In genomic region chr17:4771519-4772234, GRCh38 we compare ENCODE assay signal across 14 cellular contexts. TPM values are rescaled to one million over a fixed set of nuclear protein-coding genes. Genes with fewer than 3 reads are reported as not detected.
DNase-seq lines count a peak whose midpoint lies in the region; ATAC-seq and TF ChIP-seq lines count a peak whose summit lies in the region.
"Had no signal": no experiment of that assay in that cellular context is flagged by ENCODE, and none has a peak within 500 bp of the region (broad histone marks: within the 10 kb centered on the region; RNA-seq: fewer than 3 reads in every experiment).

A gene with protein sequence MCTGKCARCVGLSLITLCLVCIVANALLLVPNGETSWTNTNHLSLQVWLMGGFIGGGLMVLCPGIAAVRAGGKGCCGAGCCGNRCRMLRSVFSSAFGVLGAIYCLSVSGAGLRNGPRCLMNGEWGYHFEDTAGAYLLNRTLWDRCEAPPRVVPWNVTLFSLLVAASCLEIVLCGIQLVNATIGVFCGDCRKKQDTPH (plus strand): TSS chr17:4771886. CDS start chr17:4771923, 37 bp downstream.

- CTCF ChIA-PET in PC-3 (lab: Charles Lee): no interaction called here

- H3K4me2 ChIP-seq in DND-41 (ENCODE audit: insufficient read depth, low read length) (no peak within 1 kb of the TSS), PC-3 (ENCODE audit: low read length) (peak within 1 kb of the TSS; percentile 41; the same call in 1 of the 2 replicates)

- peak; percentile 41 for DNase-seq in A172 (ENCODE audit: low spot score)
- peak; percentile 41 for DNase-seq in DND-41
- peak; percentile 28 for DNase-seq in PC-3
- no peak for DNase-seq in NCI-H2196 (lab: John Stamatoyannopoulos, UW; ENCODE audit: unreplicated experiment)
- DNase-seq in BE2C: no peak
- no peak for DNase-seq in SIG-M5 (lab: John Stamatoyannopoulos, UW)
- DNase-seq: activated T-cell treated with anti-CD3 and anti-CD28 coated beads for 4 hours; esophagus squamous epithelium; natural killer cell; stimulated activated naive CD4-positive, alpha-beta T cell had no signal

- H2AFZ ChIP-seq in DND-41 (ENCODE audit: low read depth, low read length) (no peak within 1 kb of the TSS), PC-3 (ENCODE audit: low read length) (peak within 1 kb of the TSS; percentile 63)

- H3K36me3 ChIP-seq in DND-41 (ENCODE audit: insufficient read depth, low read length): no peaks in the 10 kb centered on the region
- H3K36me3 ChIP-seq in PC-3 (ENCODE audit: low read depth, low read length): no peaks in the 10 kb centered on the region
- no peaks in the 10 kb centered on the region for H3K36me3 ChIP-seq in duodenal mucosa (ENCODE audit: control insufficient read depth in 1 of 2, insufficient read depth in 2 of 2, low read length in 2 of 2)
- no peaks in the 10 kb centered on the region for H3K36me3 ChIP-seq in BE2C
- H3K36me3 ChIP-seq: esophagus squamous epithelium had no signal

- H3K4me3 ChIP-seq in DND-41 (ENCODE audit: low read depth in 1 of 2, low read length in 2 of 2) (no peak within 1 kb of the TSS), PC-3 (ENCODE audit: low read length) (0 out of 2 replicates have a peak within 1 kb of the TSS, but pooled peaks have one; percentile 15), duodenal mucosa (ENCODE audit: low read depth in 1 of 2, low read length in 2 of 2) (peak within 1 kb of the TSS; percentile 70 to 71), BE2C (ENCODE audit: low read depth, low read length) (no peak within 1 kb of the TSS)
- H3K4me3 ChIP-seq: esophagus squamous epithelium had no signal

- H3K4me1 ChIP-seq in DND-41 (ENCODE audit: insufficient read depth, low read length) (no peaks in the 10 kb centered on the region), PC-3 (ENCODE audit: insufficient read depth, low read length) (peaks cover 12% of the 10 kb centered on the region), duodenal mucosa (ENCODE audit: control insufficient read depth in 1 of 2, insufficient read depth in 2 of 2, low read length in 2 of 2) (peaks cover 12 to 22% of the 10 kb centered on the region in 2 donors), BE2C (no peaks in the 10 kb centered on the region)
- H3K4me1 ChIP-seq: esophagus squamous epithelium had no signal

- H3K9ac ChIP-seq in DND-41 (ENCODE audit: low read depth, low read length): no peak within 1 kb of the TSS
- no peak within 1 kb of the TSS for H3K9ac ChIP-seq in PC-3 (ENCODE audit: low read length)
- H3K9ac ChIP-seq in duodenal mucosa (ENCODE audit: low read depth in 1 of 2, low read length in 2 of 2): peak within 1 kb of the TSS; percentile 48 to 72

- TF ChIP-seq CTCF in DND-41 (IDR thresholded peaks at IDR 0.05; ENCODE audit: borderline replicate concordance, extremely low read depth, low read length, poor library complexity, severe bottlenecking): no peak
- no peak for TF ChIP-seq CTCF in PC-3 (conservative IDR thresholded peaks at IDR 0.05; ENCODE audit: low read depth, low read length)
- no peak for TF ChIP-seq CTCF in BE2C (IDR thresholded peaks at IDR 0.05; ENCODE audit: low read depth, low read length)

- H3K79me2 ChIP-seq in DND-41 (ENCODE audit: insufficient read depth, low read length) (no peaks in the 10 kb centered on the region), PC-3 (ENCODE audit: low read length) (no peaks in the 10 kb centered on the region)

- intact Hi-C loops in PC-3 (cut with micrococcal nuclease): no loop called here

- ATAC-seq in DND-41 (ENCODE audit: insufficient read depth, low read depth) (peak; percentile 83), PC-3 (peak; percentile 59), GM19351 (IDR thresholded peaks at IDR 0.05; ENCODE audit: unreplicated experiment) (no peak)
- ATAC-seq: natural killer cell had no signal

- H3K27me3 ChIP-seq in DND-41 (ENCODE audit: insufficient read depth, low read length, poor library complexity): peaks cover 5% of the 10 kb centered on the region
- H3K27me3 ChIP-seq in PC-3 (ENCODE audit: low read length): no peaks in the 10 kb centered on the region
- H3K27me3 ChIP-seq in duodenal mucosa (ENCODE audit: control insufficient read depth in 1 of 2, insufficient read depth in 2 of 2, low read length in 2 of 2): no peaks in the 10 kb centered on the region
- H3K27me3 ChIP-seq in BE2C: peaks cover 34% of the 10 kb centered on the region

- H3K27ac ChIP-seq in DND-41 (ENCODE audit: low read length): no peak within 1 kb of the TSS
- H3K27ac ChIP-seq in PC-3 (ENCODE audit: low read length): no peak within 1 kb of the TSS
- peak within 1 kb of the TSS; percentile 74 for H3K27ac ChIP-seq in duodenal mucosa (ENCODE audit: low read depth, low read length)
- H3K27ac ChIP-seq: C4-2B, esophagus squamous epithelium had no signal

- H4K20me1 ChIP-seq in DND-41 (ENCODE audit: insufficient read depth, low read length): no peaks in the 10 kb centered on the region
- no peaks in the 10 kb centered on the region for H4K20me1 ChIP-seq in PC-3 (ENCODE audit: low read length)

- no peaks in the 10 kb centered on the region for H3K9me3 ChIP-seq in DND-41 (ENCODE audit: insufficient read depth, low read length, severe bottlenecking)
- H3K9me3 ChIP-seq in PC-3 (ENCODE audit: low read length): no peaks in the 10 kb centered on the region
- no peaks in the 10 kb centered on the region for H3K9me3 ChIP-seq in duodenal mucosa (ENCODE audit: control insufficient read depth in 1 of 2, low read length in 2 of 2)
- no peaks in the 10 kb centered on the region for H3K9me3 ChIP-seq in BE2C
- H3K9me3 ChIP-seq: esophagus squamous epithelium had no signal

- no peaks in the 10 kb centered on the region for H3F3A ChIP-seq in PC-3 (ENCODE audit: low read length, unreplicated experiment)

- no peaks in the 10 kb centered on the region for H3K9me2 ChIP-seq in PC-3 (replicated peaks; ENCODE audit: low read length)

- BruUV-seq in PC-3 (replicated peaks; lab: Mats Ljungman, UMichigan): no TSS peak

- POLR2A ChIA-PET in PC-3 (lab: Charles Lee; ENCODE audit: unreplicated experiment): interaction anchor here (0.6 kb wide), 1 partner anchor 128 kb away, joined by 4 read pairs; no protein-coding TSS in a partner anchor

RNA-seq across cellular contexts. Expression of the gene that starts here (rescaled TPM):
- total RNA-seq in A172 (2014; rRNA removed; shearing (Covaris generic)): not detected in 2 replicates
- total RNA-seq in PC-3 (2014; rRNA removed): not detected in 2 replicates
- polyA plus RNA-seq in BE2C (2012; ENCODE audit: insufficient read depth, insufficient read length, low read depth): not detected
- total RNA-seq: bronchial epithelial cell, esophagus squamous epithelium, natural killer cell had no signal

Comparison
In these comparisons a context has a peak if more than half of its experiments do, and no peak if none do; other contexts are left out.
1. Peak in DNase-seq in A172; RNA of the gene not detected or under 1 TPM.
2. Peak in DNase-seq, ATAC-seq, H3K4me3 ChIP-seq and H3K4me2 ChIP-seq in PC-3; RNA of the gene not detected or under 1 TPM.
3. H3K4me3 ChIP-seq: peak in duodenal mucosa (2 of 2); none in DND-41 (0 of 2) and BE2C (single experiment).
4. H3K9ac ChIP-seq: peak in duodenal mucosa (2 of 2); none in DND-41 (single experiment) and PC-3 (single experiment).